Comparison of ENCODE assay signal across 1 cellular context in genomic region chr13:80341098-80341701, GRCh38.
TF ChIP-seq lines count a peak whose summit lies in the region.

Gene SPRY2, minus strand, starts transcription at chr13:80341126. Its CDS starts 3,421 bp downstream, at chr13:80337705.

TF ChIP-seq in GM12878, 131 proteins besides CTCF, POLR2A, EP300 and RAD21 (continued from another document and continues in another):
- peak; percentile 73; the same call in 1 of the 2 replicates for TF ChIP-seq ZNF207 (IDR thresholded peaks at IDR 0.05; ENCODE audit: borderline replicate concordance)
- TF ChIP-seq BHLHE40 (IDR thresholded peaks at IDR 0.05; ENCODE audit: borderline replicate concordance in 1 of 2, low read depth in 2 of 2, low read length in 1 of 2): peak in 1 of 2 experiments; percentile 72; a peak in 3 of 4 replicates
- TF ChIP-seq NR2F1 (conservative IDR thresholded peaks at IDR 0.05): peak; percentile 83
- peak; percentile 22; the same call in 1 of the 2 replicates for TF ChIP-seq CBX5 (IDR thresholded peaks at IDR 0.05; ENCODE audit: low read depth)
- TF ChIP-seq YBX1 (IDR thresholded peaks at IDR 0.05): no peak
- TF ChIP-seq TCF12 (IDR thresholded peaks at IDR 0.05; ENCODE audit: low read depth, low read length): no peak
- TF ChIP-seq FOS (IDR thresholded peaks at IDR 0.05; ENCODE audit: borderline replicate concordance, extremely low read depth, insufficient read length): no peak
- peak; percentile 98 for TF ChIP-seq IKZF1 (conservative IDR thresholded peaks at IDR 0.05)
- 0 out of 2 replicates have a peak, but pooled peaks have one; percentile 8 for TF ChIP-seq SPI1 (IDR thresholded peaks at IDR 0.05; ENCODE audit: borderline replicate concordance, insufficient read depth, low read depth, low read length)
- no peak for TF ChIP-seq SMAD5 (IDR thresholded peaks at IDR 0.05; ENCODE audit: low read depth)
- no peak for TF ChIP-seq ASH2L (IDR thresholded peaks at IDR 0.05; ENCODE audit: borderline replicate concordance, low read depth)
- TF ChIP-seq DPF2 (IDR thresholded peaks at IDR 0.05): peak; percentile 82
- TF ChIP-seq CBFB (IDR thresholded peaks at IDR 0.05; ENCODE audit: low read depth): no peak
- no peak for TF ChIP-seq ZBTB33 (IDR thresholded peaks at IDR 0.05)
- no peak for TF ChIP-seq WRNIP1 (IDR thresholded peaks at IDR 0.05; ENCODE audit: borderline replicate concordance, low read depth, low read length)
- no peak for TF ChIP-seq RUNX3 (IDR thresholded peaks at IDR 0.05; ENCODE audit: low read length)
- TF ChIP-seq, protein P1, sequence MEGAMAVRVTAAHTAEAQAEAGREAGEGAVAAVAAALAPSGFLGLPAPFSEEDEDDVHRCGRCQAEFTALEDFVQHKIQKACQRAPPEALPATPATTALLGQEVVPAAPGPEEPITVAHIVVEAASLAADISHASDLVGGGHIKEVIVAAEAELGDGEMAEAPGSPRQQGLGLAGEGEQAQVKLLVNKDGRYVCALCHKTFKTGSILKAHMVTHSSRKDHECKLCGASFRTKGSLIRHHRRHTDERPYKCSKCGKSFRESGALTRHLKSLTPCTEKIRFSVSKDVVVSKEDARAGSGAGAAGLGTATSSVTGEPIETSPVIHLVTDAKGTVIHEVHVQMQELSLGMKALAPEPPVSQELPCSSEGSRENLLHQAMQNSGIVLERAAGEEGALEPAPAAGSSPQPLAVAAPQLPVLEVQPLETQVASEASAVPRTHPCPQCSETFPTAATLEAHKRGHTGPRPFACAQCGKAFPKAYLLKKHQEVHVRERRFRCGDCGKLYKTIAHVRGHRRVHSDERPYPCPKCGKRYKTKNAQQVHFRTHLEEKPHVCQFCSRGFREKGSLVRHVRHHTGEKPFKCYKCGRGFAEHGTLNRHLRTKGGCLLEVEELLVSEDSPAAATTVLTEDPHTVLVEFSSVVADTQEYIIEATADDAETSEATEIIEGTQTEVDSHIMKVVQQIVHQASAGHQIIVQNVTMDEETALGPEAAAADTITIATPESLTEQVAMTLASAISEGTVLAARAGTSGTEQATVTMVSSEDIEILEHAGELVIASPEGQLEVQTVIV (IDR thresholded peaks at IDR 0.05; ENCODE audit: borderline replicate concordance, partially characterized antibody): no peak
- no peak for TF ChIP-seq KAT2A (conservative IDR thresholded peaks at IDR 0.05; ENCODE audit: control insufficient read depth, low read depth, low read length)
- TF ChIP-seq HDAC2 (IDR thresholded peaks at IDR 0.05): no peak
- 0 out of 2 replicates have a peak, but pooled peaks have one; percentile 11 for TF ChIP-seq MTA2 (IDR thresholded peaks at IDR 0.05; ENCODE audit: low read depth)
- TF ChIP-seq POU2F2 (IDR thresholded peaks at IDR 0.05; ENCODE audit: borderline replicate concordance, low read depth, low read length): no peak; the same call in 2 of the 3 replicates
- TF ChIP-seq MXI1 (IDR thresholded peaks at IDR 0.05; ENCODE audit: low read depth, low read length): peak; percentile 39
- TF ChIP-seq, protein P2, sequence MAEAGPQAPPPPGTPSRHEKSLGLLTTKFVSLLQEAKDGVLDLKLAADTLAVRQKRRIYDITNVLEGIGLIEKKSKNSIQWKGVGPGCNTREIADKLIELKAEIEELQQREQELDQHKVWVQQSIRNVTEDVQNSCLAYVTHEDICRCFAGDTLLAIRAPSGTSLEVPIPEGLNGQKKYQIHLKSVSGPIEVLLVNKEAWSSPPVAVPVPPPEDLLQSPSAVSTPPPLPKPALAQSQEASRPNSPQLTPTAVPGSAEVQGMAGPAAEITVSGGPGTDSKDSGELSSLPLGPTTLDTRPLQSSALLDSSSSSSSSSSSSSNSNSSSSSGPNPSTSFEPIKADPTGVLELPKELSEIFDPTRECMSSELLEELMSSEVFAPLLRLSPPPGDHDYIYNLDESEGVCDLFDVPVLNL (IDR thresholded peaks at IDR 0.05; ENCODE audit: low read depth, low read length): no peak
- TF ChIP-seq ZBTB4 (CRISPR knock-in tag; IDR thresholded peaks at IDR 0.05): no peak
- no peak; the same call in 1 of the 2 replicates for TF ChIP-seq NFXL1 (IDR thresholded peaks at IDR 0.05; ENCODE audit: borderline replicate concordance)
- no peak for TF ChIP-seq IRF5 (IDR thresholded peaks at IDR 0.05; ENCODE audit: borderline replicate concordance)
- TF ChIP-seq, protein P3, sequence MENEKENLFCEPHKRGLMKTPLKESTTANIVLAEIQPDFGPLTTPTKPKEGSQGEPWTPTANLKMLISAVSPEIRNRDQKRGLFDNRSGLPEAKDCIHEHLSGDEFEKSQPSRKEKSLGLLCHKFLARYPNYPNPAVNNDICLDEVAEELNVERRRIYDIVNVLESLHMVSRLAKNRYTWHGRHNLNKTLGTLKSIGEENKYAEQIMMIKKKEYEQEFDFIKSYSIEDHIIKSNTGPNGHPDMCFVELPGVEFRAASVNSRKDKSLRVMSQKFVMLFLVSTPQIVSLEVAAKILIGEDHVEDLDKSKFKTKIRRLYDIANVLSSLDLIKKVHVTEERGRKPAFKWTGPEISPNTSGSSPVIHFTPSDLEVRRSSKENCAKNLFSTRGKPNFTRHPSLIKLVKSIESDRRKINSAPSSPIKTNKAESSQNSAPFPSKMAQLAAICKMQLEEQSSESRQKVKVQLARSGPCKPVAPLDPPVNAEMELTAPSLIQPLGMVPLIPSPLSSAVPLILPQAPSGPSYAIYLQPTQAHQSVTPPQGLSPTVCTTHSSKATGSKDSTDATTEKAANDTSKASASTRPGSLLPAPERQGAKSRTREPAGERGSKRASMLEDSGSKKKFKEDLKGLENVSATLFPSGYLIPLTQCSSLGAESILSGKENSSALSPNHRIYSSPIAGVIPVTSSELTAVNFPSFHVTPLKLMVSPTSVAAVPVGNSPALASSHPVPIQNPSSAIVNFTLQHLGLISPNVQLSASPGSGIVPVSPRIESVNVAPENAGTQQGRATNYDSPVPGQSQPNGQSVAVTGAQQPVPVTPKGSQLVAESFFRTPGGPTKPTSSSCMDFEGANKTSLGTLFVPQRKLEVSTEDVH (IDR thresholded peaks at IDR 0.05; ENCODE audit: low read depth, partially characterized antibody): no peak
- TF ChIP-seq BCLAF1 (IDR thresholded peaks at IDR 0.05): peak; percentile 55; the same call in 1 of the 2 replicates
- no peak for TF ChIP-seq NFYA (IDR thresholded peaks at IDR 0.05; ENCODE audit: borderline replicate concordance, low read depth, low read length)
- TF ChIP-seq HSF1 (IDR thresholded peaks at IDR 0.05; ENCODE audit: low read depth, low read length): no peak
- TF ChIP-seq SMAD1 (IDR thresholded peaks at IDR 0.05; ENCODE audit: low read depth, partially characterized antibody): no peak
- TF ChIP-seq TAF1 (IDR thresholded peaks at IDR 0.05; ENCODE audit: borderline replicate concordance, low read depth, low read length): no peak
- TF ChIP-seq, protein P4, sequence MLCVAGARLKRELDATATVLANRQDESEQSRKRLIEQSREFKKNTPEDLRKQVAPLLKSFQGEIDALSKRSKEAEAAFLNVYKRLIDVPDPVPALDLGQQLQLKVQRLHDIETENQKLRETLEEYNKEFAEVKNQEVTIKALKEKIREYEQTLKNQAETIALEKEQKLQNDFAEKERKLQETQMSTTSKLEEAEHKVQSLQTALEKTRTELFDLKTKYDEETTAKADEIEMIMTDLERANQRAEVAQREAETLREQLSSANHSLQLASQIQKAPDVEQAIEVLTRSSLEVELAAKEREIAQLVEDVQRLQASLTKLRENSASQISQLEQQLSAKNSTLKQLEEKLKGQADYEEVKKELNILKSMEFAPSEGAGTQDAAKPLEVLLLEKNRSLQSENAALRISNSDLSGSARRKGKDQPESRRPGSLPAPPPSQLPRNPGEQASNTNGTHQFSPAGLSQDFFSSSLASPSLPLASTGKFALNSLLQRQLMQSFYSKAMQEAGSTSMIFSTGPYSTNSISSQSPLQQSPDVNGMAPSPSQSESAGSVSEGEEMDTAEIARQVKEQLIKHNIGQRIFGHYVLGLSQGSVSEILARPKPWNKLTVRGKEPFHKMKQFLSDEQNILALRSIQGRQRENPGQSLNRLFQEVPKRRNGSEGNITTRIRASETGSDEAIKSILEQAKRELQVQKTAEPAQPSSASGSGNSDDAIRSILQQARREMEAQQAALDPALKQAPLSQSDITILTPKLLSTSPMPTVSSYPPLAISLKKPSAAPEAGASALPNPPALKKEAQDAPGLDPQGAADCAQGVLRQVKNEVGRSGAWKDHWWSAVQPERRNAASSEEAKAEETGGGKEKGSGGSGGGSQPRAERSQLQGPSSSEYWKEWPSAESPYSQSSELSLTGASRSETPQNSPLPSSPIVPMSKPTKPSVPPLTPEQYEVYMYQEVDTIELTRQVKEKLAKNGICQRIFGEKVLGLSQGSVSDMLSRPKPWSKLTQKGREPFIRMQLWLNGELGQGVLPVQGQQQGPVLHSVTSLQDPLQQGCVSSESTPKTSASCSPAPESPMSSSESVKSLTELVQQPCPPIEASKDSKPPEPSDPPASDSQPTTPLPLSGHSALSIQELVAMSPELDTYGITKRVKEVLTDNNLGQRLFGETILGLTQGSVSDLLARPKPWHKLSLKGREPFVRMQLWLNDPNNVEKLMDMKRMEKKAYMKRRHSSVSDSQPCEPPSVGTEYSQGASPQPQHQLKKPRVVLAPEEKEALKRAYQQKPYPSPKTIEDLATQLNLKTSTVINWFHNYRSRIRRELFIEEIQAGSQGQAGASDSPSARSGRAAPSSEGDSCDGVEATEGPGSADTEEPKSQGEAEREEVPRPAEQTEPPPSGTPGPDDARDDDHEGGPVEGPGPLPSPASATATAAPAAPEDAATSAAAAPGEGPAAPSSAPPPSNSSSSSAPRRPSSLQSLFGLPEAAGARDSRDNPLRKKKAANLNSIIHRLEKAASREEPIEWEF (IDR thresholded peaks at IDR 0.05; ENCODE audit: insufficient replicate concordance, low read depth, low read length): no peak
